17 cellular contexts compared by ENCODE assay signal in genomic region chr1:174414205-174414604, GRCh38. TPM values are rescaled to one million over a fixed set of nuclear protein-coding genes. Genes with fewer than 3 reads are reported as not detected.
DNase-seq lines count a peak whose midpoint lies in the region; ATAC-seq and TF ChIP-seq lines count a peak whose summit lies in the region.
"Had no signal": no experiment of that assay in that cellular context is flagged by ENCODE, and none has a peak within 500 bp of the region (broad histone marks: within the 10 kb centered on the region; RNA-seq: fewer than 3 reads in every experiment).

No MANE protein-coding gene starts in this region.

- H3K4me3 ChIP-seq in uterus, result no peak overlapping the region
- H3K4me3 ChIP-seq: gastroesophageal sphincter had no signal

- intact Hi-C loops in activated B cell treated with CpG ODN at 0.5 μM for 24 hours (cut with micrococcal nuclease) (no loop called here), uterus (cut with DNase I; ENCODE audit: low total_unique reads) (no loop called here)

- H3K4me1 Mint-ChIP-seq in activated CD8-positive, alpha-beta memory T cell treated with anti-CD3 and anti-CD28 coated beads, Interleukin-2, amount 10 ng/mL, durations not matched to agents 7 days and 5 days, result peaks cover 8% of the 10 kb centered on the region
- H3K4me1 Mint-ChIP-seq in HFFc6 (ENCODE audit: low read depth), result peaks cover 14% of the 10 kb centered on the region
- peaks cover 46% of the 10 kb centered on the region for H3K4me1 Mint-ChIP-seq in activated B cell treated with CpG ODN at 0.5 μM for 24 hours

- no peaks in the 10 kb centered on the region for H3K36me3 ChIP-seq in uterus
- H3K36me3 ChIP-seq: gastroesophageal sphincter had no signal

- CTCF ChIA-PET in activated CD8-positive, alpha-beta memory T cell treated with anti-CD3 and anti-CD28 coated beads, Interleukin-2, amount 10 ng/mL, durations not matched to agents 7 days and 5 days (lab: Charles Lee), result no interaction called here
- CTCF ChIA-PET in activated B cell treated with CpG ODN at 0.5 μM for 24 hours (lab: Charles Lee), result no interaction called here

- no peaks in the 10 kb centered on the region for H3K27me3 ChIP-seq in uterus
- H3K27me3 ChIP-seq: gastroesophageal sphincter had no signal

- H3K9me3 ChIP-seq in uterus, result no peaks in the 10 kb centered on the region
- H3K9me3 ChIP-seq: gastroesophageal sphincter had no signal

- H3K27ac Mint-ChIP-seq in activated CD8-positive, alpha-beta memory T cell treated with anti-CD3 and anti-CD28 coated beads, Interleukin-2, amount 10 ng/mL, durations not matched to agents 7 days and 5 days, result no peak overlapping the region
- H3K27ac Mint-ChIP-seq in HFFc6, result peak overlapping the region; percentile 54; the same call in 1 of the 2 replicates
- H3K27ac Mint-ChIP-seq in activated B cell treated with CpG ODN at 0.5 μM for 24 hours, result peak overlapping the region; percentile 1
- H3K27ac Mint-ChIP-seq: CD14-positive monocyte, memory B cell had no signal

- H3K27ac ChIP-seq in uterus, result peak overlapping the region in 1 of 2 donors; percentile 3
- H3K27ac ChIP-seq: gastroesophageal sphincter had no signal

- peaks cover 15% of the 10 kb centered on the region for H3K36me3 Mint-ChIP-seq in activated CD8-positive, alpha-beta memory T cell treated with anti-CD3 and anti-CD28 coated beads, Interleukin-2, amount 10 ng/mL, durations not matched to agents 7 days and 5 days
- H3K36me3 Mint-ChIP-seq in HFFc6 (ENCODE audit: low read depth) (no peaks in the 10 kb centered on the region), activated B cell treated with CpG ODN at 0.5 μM for 24 hours (ENCODE audit: low read depth) (peaks cover 26% of the 10 kb centered on the region)
- H3K36me3 Mint-ChIP-seq: CD14-positive monocyte had no signal

- H3K27me3 Mint-ChIP-seq in activated CD8-positive, alpha-beta memory T cell treated with anti-CD3 and anti-CD28 coated beads, Interleukin-2, amount 10 ng/mL, durations not matched to agents 7 days and 5 days, result no peaks in the 10 kb centered on the region
- H3K27me3 Mint-ChIP-seq in HFFc6 (ENCODE audit: insufficient read depth) (no peaks in the 10 kb centered on the region), activated B cell treated with CpG ODN at 0.5 μM for 24 hours (no peaks in the 10 kb centered on the region)
- H3K27me3 Mint-ChIP-seq: memory B cell had no signal

- TF ChIP-seq CTCF in HFFc6 (IDR thresholded peaks at IDR 0.05) (no peak), activated B cell treated with CpG ODN at 0.5 μM for 24 hours (IDR thresholded peaks at IDR 0.05) (no peak), uterus (IDR thresholded peaks at IDR 0.05) (no peak)

- POLR2A ChIA-PET in activated B cell treated with CpG ODN at 0.5 μM for 24 hours (lab: Charles Lee), result no interaction called here

- no peak for DNase-seq in activated CD8-positive, alpha-beta memory T cell treated with anti-CD3 and anti-CD28 coated beads, Interleukin-2, amount 10 ng/mL, durations not matched to agents 7 days and 5 days
- DNase-seq in activated CD8-positive, alpha-beta memory T cell treated with anti-CD3 and anti-CD28 coated beads, Interleukin-2, amount 50 U/mL, for 48 hours, result no peak
- DNase-seq in HFFc6 (no peak), activated B cell treated with CpG ODN at 0.5 μM for 24 hours (no peak), lung microvascular endothelial cell (ENCODE audit: low read depth in 2 of 2) (peak; percentile 11 to 31), uterus (no peak)
- DNase-seq: aorta; NCI-H187 treated with DMSO at 0.1 percent for 48 hours; NCI-H446; stimulated activated CD4-positive, alpha-beta T cell treated with anti-CD3 and anti-CD28 coated beads, Interleukin-15, amount 100 ng/mL, for 24 hours; T1000 had no signal

- H3K9me3 Mint-ChIP-seq in activated CD8-positive, alpha-beta memory T cell treated with anti-CD3 and anti-CD28 coated beads, Interleukin-2, amount 10 ng/mL, durations not matched to agents 7 days and 5 days (ENCODE audit: low read depth), result peaks cover 5% of the 10 kb centered on the region
- H3K9me3 Mint-ChIP-seq in HFFc6 (no peaks in the 10 kb centered on the region), activated B cell treated with CpG ODN at 0.5 μM for 24 hours (peaks cover 21% of the 10 kb centered on the region)

- no peak for TF ChIP-seq POLR2A in uterus (IDR thresholded peaks at IDR 0.05)

- peak; percentile 36 for ATAC-seq in activated CD8-positive, alpha-beta memory T cell treated with anti-CD3 and anti-CD28 coated beads, Interleukin-2, amount 10 ng/mL, durations not matched to agents 7 days and 5 days
- no peak for ATAC-seq in activated B cell treated with CpG ODN at 0.5 μM for 24 hours (ENCODE audit: low read depth)
- ATAC-seq in HG03097 (IDR thresholded peaks at IDR 0.05; ENCODE audit: low FRiP score, unreplicated experiment), result no peak
- ATAC-seq in GM18867 (IDR thresholded peaks at IDR 0.05; ENCODE audit: unreplicated experiment), result no peak
- ATAC-seq: gastroesophageal sphincter had no signal

- peak overlapping the region; percentile 67 for H3K4me3 Mint-ChIP-seq in activated CD8-positive, alpha-beta memory T cell treated with anti-CD3 and anti-CD28 coated beads, Interleukin-2, amount 10 ng/mL, durations not matched to agents 7 days and 5 days
- H3K4me3 Mint-ChIP-seq in HFFc6 (peak overlapping the region; percentile 72), activated B cell treated with CpG ODN at 0.5 μM for 24 hours (peak overlapping the region; percentile 35)
- H3K4me3 Mint-ChIP-seq: CD14-positive monocyte, memory B cell, neural crest cell had no signal

- H3K4me1 ChIP-seq in uterus, result no peaks in the 10 kb centered on the region

RNA-seq across cellular contexts. Expression of gene GPR52, which starts 33.6 kb away (rescaled TPM):
- total RNA-seq in activated CD8-positive, alpha-beta memory T cell treated with anti-CD3 and anti-CD28 coated beads, Interleukin-2, amount 10 ng/mL, durations not matched to agents 7 days and 5 days, result 1 to 10 TPM; 2.2 to 4.3 TPM
- not detected for total RNA-seq in HFFc6 (2021; fragmentation: NEBNext Ultra II Directional; extraction: Animal tissue kit (Norgen Biotek cat#: 25700))
- total RNA-seq in activated B cell treated with CpG ODN at 0.5 μM for 24 hours (7.7 and 12.4 TPM in 2 replicates), lung microvascular endothelial cell (0.22 and 0.99 TPM in 2 replicates), uterus (1 to 10 TPM in 2 of 4 donors, not detected in 2; 4.1 to 4.4 TPM)

Comparison
In these comparisons a context has a peak if more than half of its experiments do, and no peak if none do; other contexts are left out.
1. DNase-seq: peak in lung microvascular endothelial cell (2 of 2); none in activated CD8-positive, alpha-beta memory T cell treated with anti-CD3 and anti-CD28 coated beads, Interleukin-2, amount 10 ng/mL, durations not matched to agents 7 days and 5 days (single experiment), activated CD8-positive, alpha-beta memory T cell treated with anti-CD3 and anti-CD28 coated beads, Interleukin-2, amount 50 U/mL, for 48 hours (single experiment), HFFc6 (single experiment), activated B cell treated with CpG ODN at 0.5 μM for 24 hours (single experiment) and uterus (0 of 2).
2. Peak in every context shown above with its lines, with median percentiles within 50 percentile points of each other: H3K4me3 Mint-ChIP-seq.